Comparison of ENCODE assay signal across 11 cellular contexts in genomic region chr11:96185220-96185768, GRCh38.
A peak's percentile ranks its signal among the peaks of the same experiment; 100 is the strongest.
DNase-seq lines count a peak whose midpoint lies in the region; ATAC-seq and TF ChIP-seq lines count a peak whose summit lies in the region.
"Had no signal": no experiment of that assay in that cellular context is flagged by ENCODE, and none has a peak within 500 bp of the region (broad histone marks: within the 10 kb centered on the region; RNA-seq: fewer than 3 reads in every experiment).

No MANE protein-coding gene starts in this region.

- POLR2A ChIA-PET in HEK293T (lab: Yijun Ruan, JAX) = no interaction called here
- POLR2A ChIA-PET in activated CD4-positive, alpha-beta memory T cell treated with anti-CD3 and anti-CD28 coated beads for 36 hours (lab: Charles Lee) = no interaction called here

- TF ChIP-seq POLR2A in GM18505 (IDR thresholded peaks at IDR 0.05; ENCODE audit: borderline replicate concordance, extremely low read depth, insufficient read depth, insufficient read length) (no peak), Peyer's patch (IDR thresholded peaks at IDR 0.05) (no peak)

- peaks cover 56% of the 10 kb centered on the region for H3K4me1 Mint-ChIP-seq in activated CD4-positive, alpha-beta memory T cell treated with anti-CD3 and anti-CD28 coated beads for 36 hours (ENCODE audit: low read depth)

- no peaks in the 10 kb centered on the region for H3K9me3 Mint-ChIP-seq in activated CD4-positive, alpha-beta memory T cell treated with anti-CD3 and anti-CD28 coated beads for 36 hours
- H3K9me3 Mint-ChIP-seq: T-helper 1 cell treated with Interleukin-12 subunit alpha and Interleukin-12 subunit beta and Interleukin-4 antibody, amounts not matched to agents 30 μg/mL and 1 μg/mL, for 36 hours had no signal

- TF ChIP-seq CTCF in GM20000 (IDR thresholded peaks at IDR 0.05; ENCODE audit: extremely low read depth, missing control alignments) (no peak), Peyer's patch (IDR thresholded peaks at IDR 0.05) (no peak)

- no peaks in the 10 kb centered on the region for H3K27me3 Mint-ChIP-seq in activated CD4-positive, alpha-beta memory T cell treated with anti-CD3 and anti-CD28 coated beads for 36 hours

- DNase-seq in GM20000 (ENCODE audit: low spot score) (peak; percentile 28), Peyer's patch (peak in 2 of 3 donors; percentile 45 to 52), HEK293T (ENCODE audit: extremely low spot score) (no peak), NCI-H446 treated with DMSO at 0.1 percent for 48 hours (lab: John Stamatoyannopoulos, UW) (no peak)
- DNase-seq in activated CD4-positive, alpha-beta memory T cell treated with anti-CD3 and anti-CD28 coated beads for 36 hours = no peak
- DNase-seq: NCI-H2171 treated with DMSO at 0.1 percent for 48 hours, psoas muscle had no signal

- no peak overlapping the region for H3K4me3 Mint-ChIP-seq in activated CD4-positive, alpha-beta memory T cell treated with anti-CD3 and anti-CD28 coated beads for 36 hours
- H3K4me3 Mint-ChIP-seq: T-helper 1 cell treated with Interleukin-12 subunit alpha and Interleukin-12 subunit beta and Interleukin-4 antibody, amounts not matched to agents 30 μg/mL and 1 μg/mL, for 36 hours had no signal

- H3K4me3 ChIP-seq in Peyer's patch = no peak overlapping the region
- H3K4me3 ChIP-seq: psoas muscle had no signal

- H3K9me3 ChIP-seq in Peyer's patch = no peaks in the 10 kb centered on the region
- H3K9me3 ChIP-seq: psoas muscle had no signal

- H3K27ac Mint-ChIP-seq in activated CD4-positive, alpha-beta memory T cell treated with anti-CD3 and anti-CD28 coated beads for 36 hours = no peak overlapping the region
- H3K27ac Mint-ChIP-seq: T-helper 1 cell treated with Interleukin-12 subunit alpha and Interleukin-12 subunit beta and Interleukin-4 antibody, amounts not matched to agents 30 μg/mL and 1 μg/mL, for 36 hours had no signal

- CTCF ChIA-PET in HEK293T (lab: Yijun Ruan, JAX) = no interaction called here
- CTCF ChIA-PET in activated CD4-positive, alpha-beta memory T cell treated with anti-CD3 and anti-CD28 coated beads for 36 hours (lab: Charles Lee) = interaction anchor here (2.0 to 4.7 kb wide), 3 partner anchors 9 to 211 kb away, joined by 4 to 28 read pairs (median 5); partner anchors contain the start of gene MAML2

- intact Hi-C loops in activated CD4-positive, alpha-beta memory T cell treated with anti-CD3 and anti-CD28 coated beads for 36 hours (cut with micrococcal nuclease) = loop anchor here (5.0 kb wide), 1 partner anchor 173 kb away; no protein-coding TSS in a partner anchor

- H3K36me3 Mint-ChIP-seq in activated CD4-positive, alpha-beta memory T cell treated with anti-CD3 and anti-CD28 coated beads for 36 hours = peaks cover 7% of the 10 kb centered on the region

- ATAC-seq in GM18505 (IDR thresholded peaks at IDR 0.05; ENCODE audit: unreplicated experiment) = peak; percentile 51
- peak; percentile 74 for ATAC-seq in HG03045 (IDR thresholded peaks at IDR 0.05; ENCODE audit: unreplicated experiment)
- no peak for ATAC-seq in esophagus mucosa
- ATAC-seq: psoas muscle had no signal

- H3K4me1 ChIP-seq in Peyer's patch = peaks cover 0 to 23% (median 3%) of the 10 kb centered on the region in 4 donors
- H3K4me1 ChIP-seq: psoas muscle had no signal

- H3K36me3 ChIP-seq in Peyer's patch = no peaks in the 10 kb centered on the region

- no peaks in the 10 kb centered on the region for H3K27me3 ChIP-seq in Peyer's patch

- H3K27ac ChIP-seq in Peyer's patch = peak overlapping the region in 1 of 4 donors; percentile 69
- H3K27ac ChIP-seq: psoas muscle had no signal

TF ChIP-seq in HEK293T, 16 proteins besides CTCF, POLR2A, EP300 and RAD21:
- TF ChIP-seq SUZ12 (IDR thresholded peaks at IDR 0.05) (no peak), ARNT (IDR thresholded peaks at IDR 0.05) (no peak), LEF1 (IDR thresholded peaks at IDR 0.05; ENCODE audit: borderline replicate concordance) (no peak), SP1 (IDR thresholded peaks at IDR 0.05) (no peak), PKNOX1 (IDR thresholded peaks at IDR 0.05) (no peak), BHLHE40 (IDR thresholded peaks at IDR 0.05; ENCODE audit: borderline replicate concordance) (no peak), FOXM1 (IDR thresholded peaks at IDR 0.05; ENCODE audit: borderline replicate concordance) (no peak), NFRKB (IDR thresholded peaks at IDR 0.05) (no peak)

Comparison
In these comparisons a context has a peak if more than half of its experiments do, and no peak if none do; other contexts are left out.
1. DNase-seq: peak in GM20000 (single experiment) and Peyer's patch (2 of 3); none in HEK293T (single experiment), activated CD4-positive, alpha-beta memory T cell treated with anti-CD3 and anti-CD28 coated beads for 36 hours (single experiment) and NCI-H446 treated with DMSO at 0.1 percent for 48 hours (single experiment).